ENCODE assay signal across 8 cellular contexts in genomic region chr22:45645526-45646414, GRCh38. TPM values are rescaled to one million over a fixed set of nuclear protein-coding genes. Genes with fewer than 3 reads are reported as not detected.
DNase-seq lines count a peak whose midpoint lies in the region; ATAC-seq and TF ChIP-seq lines count a peak whose summit lies in the region.

No MANE protein-coding gene starts in this region.

- no peaks in the 10 kb centered on the region for H3K36me3 ChIP-seq in HUES64 (ENCODE audit: insufficient read depth, low read length)
- H3K36me3 ChIP-seq in trophoblast cell (ENCODE audit: control insufficient read depth in 1 of 2, insufficient read depth in 2 of 2, low read length in 2 of 2), result no peaks in the 10 kb centered on the region
- no peaks in the 10 kb centered on the region for H3K36me3 ChIP-seq in upper lobe of right lung

- no peak overlapping the region for H3K27ac ChIP-seq in HUES64 (ENCODE audit: low read depth, low read length)
- H3K27ac ChIP-seq in trophoblast cell (ENCODE audit: low read depth, low read length), result no peak overlapping the region
- H3K27ac ChIP-seq in upper lobe of right lung, result no peak overlapping the region

- no peak overlapping the region for H3K4ac ChIP-seq in trophoblast cell (ENCODE audit: low read depth, low read length)

- peaks cover 32% of the 10 kb centered on the region for H3K27me3 Mint-ChIP-seq in activated naive CD4-positive, alpha-beta T cell treated with anti-CD3 and anti-CD28 coated beads for 36 hours (ENCODE audit: low read depth)

- H3K27me3 ChIP-seq in HUES64 (ENCODE audit: insufficient read depth, low read length), result peaks cover 19% of the 10 kb centered on the region
- H3K27me3 ChIP-seq in trophoblast cell (ENCODE audit: insufficient read depth, low read length), result no peaks in the 10 kb centered on the region
- peaks cover 7% of the 10 kb centered on the region for H3K27me3 ChIP-seq in upper lobe of right lung

- H2AK5ac ChIP-seq in trophoblast cell (ENCODE audit: low read length), result peak overlapping the region; percentile 32

- no peaks in the 10 kb centered on the region for H3K4me1 Mint-ChIP-seq in activated naive CD4-positive, alpha-beta T cell treated with anti-CD3 and anti-CD28 coated beads for 36 hours (ENCODE audit: low read depth)

- H3K27ac Mint-ChIP-seq in activated naive CD4-positive, alpha-beta T cell treated with anti-CD3 and anti-CD28 coated beads for 36 hours, result no peak overlapping the region

- H3K4me3 Mint-ChIP-seq in activated naive CD4-positive, alpha-beta T cell treated with anti-CD3 and anti-CD28 coated beads for 36 hours, result no peak overlapping the region

- no peaks in the 10 kb centered on the region for H3K9me3 Mint-ChIP-seq in activated naive CD4-positive, alpha-beta T cell treated with anti-CD3 and anti-CD28 coated beads for 36 hours

- H4K91ac ChIP-seq in trophoblast cell (ENCODE audit: low read depth, low read length), result peak overlapping the region; percentile 67

- peak overlapping the region; percentile 47 for H4K8ac ChIP-seq in trophoblast cell (ENCODE audit: low read depth, low read length)

- peak overlapping the region; percentile 12 for H3K18ac ChIP-seq in trophoblast cell (ENCODE audit: low read length)

- H3K23ac ChIP-seq in trophoblast cell (ENCODE audit: low read length), result no peak overlapping the region

- peak overlapping the region; percentile 81 for H2BK120ac ChIP-seq in trophoblast cell (ENCODE audit: insufficient read depth, low read length, poor library complexity)

- H3K4me3 ChIP-seq in HUES64 (ENCODE audit: low read length), result peak overlapping the region; percentile 50
- no peak overlapping the region for H3K4me3 ChIP-seq in trophoblast cell (ENCODE audit: low read depth, low read length)
- H3K4me3 ChIP-seq in upper lobe of right lung, result no peak overlapping the region

- H2BK5ac ChIP-seq in trophoblast cell (ENCODE audit: low read depth, low read length, poor library complexity), result no peak overlapping the region

- H3K36me3 Mint-ChIP-seq in activated naive CD4-positive, alpha-beta T cell treated with anti-CD3 and anti-CD28 coated beads for 36 hours (ENCODE audit: low read depth), result no peaks in the 10 kb centered on the region

- H2AFZ ChIP-seq in trophoblast cell (ENCODE audit: insufficient read depth, low read length, poor library complexity), result peak overlapping the region; percentile 56

- H3K4me2 ChIP-seq in trophoblast cell (ENCODE audit: low read length), result peak overlapping the region; percentile 54

- H3K79me1 ChIP-seq in trophoblast cell (ENCODE audit: low read length), result peaks cover 7% of the 10 kb centered on the region

- peak overlapping the region; percentile 48 for H3K14ac ChIP-seq in trophoblast cell (ENCODE audit: low read length)

- peak overlapping the region; percentile 74 for H2BK12ac ChIP-seq in trophoblast cell (ENCODE audit: low read length)

- peak overlapping the region; percentile 68 for H3K9ac ChIP-seq in HUES64 (ENCODE audit: low read depth, low read length)
- no peak overlapping the region for H3K9ac ChIP-seq in trophoblast cell (ENCODE audit: low read length)

- intact Hi-C loops in activated naive CD4-positive, alpha-beta T cell treated with anti-CD3 and anti-CD28 coated beads for 36 hours (cut with micrococcal nuclease), result loop anchor here (2.0 to 5.0 kb wide), 2 partner anchors 68 to 219 kb away; no protein-coding TSS in a partner anchor
- intact Hi-C loops in head of caudate nucleus (cut with DNase I) (no loop called here), upper lobe of right lung (cut with DNase I) (loop anchor here (10.0 kb wide), 1 partner anchor 219 kb away; no protein-coding TSS in a partner anchor)

- TF ChIP-seq CTCF in upper lobe of right lung (IDR thresholded peaks at IDR 0.05), result peak; percentile 97

- CTCF ChIA-PET in activated naive CD4-positive, alpha-beta T cell treated with anti-CD3 and anti-CD28 coated beads for 36 hours (lab: Charles Lee), result interaction anchor here (0.8 to 4.7 kb wide), 6 partner anchors 12 to 217 kb away, joined by 3 to 22 read pairs (median 4); no protein-coding TSS in a partner anchor

- H3K4me1 ChIP-seq in HUES64 (ENCODE audit: insufficient read depth, low read length) (no peaks in the 10 kb centered on the region), trophoblast cell (ENCODE audit: control insufficient read depth in 1 of 2, insufficient read depth in 2 of 2, low read length in 2 of 2) (peaks cover 7 to 13% of the 10 kb centered on the region in 2 experiments), upper lobe of right lung (no peaks in the 10 kb centered on the region)

- peaks cover 2% of the 10 kb centered on the region for H3K79me2 ChIP-seq in trophoblast cell (ENCODE audit: control insufficient read depth, insufficient read depth, low read length, poor library complexity)

- H3K9me3 ChIP-seq in HUES64 (ENCODE audit: insufficient read depth, low read depth, low read length) (no peaks in the 10 kb centered on the region), trophoblast cell (ENCODE audit: insufficient read depth, low read depth, low read length) (peaks cover 6% of the 10 kb centered on the region), upper lobe of right lung (no peaks in the 10 kb centered on the region)

- peak overlapping the region; percentile 31 for H4K12ac ChIP-seq in trophoblast cell (ENCODE audit: low read depth, low read length)

- WGBS in HUES64, result 20% methylated on average over 54 of the region's 54 CpGs
- WGBS in trophoblast cell (ENCODE audit: extremely low coverage, insufficient coverage, insufficient read length), result no CpG with 5 or more reads among the region's 54 CpGs

- peak; percentile 97 for ATAC-seq in upper lobe of right lung
- no peak for ATAC-seq in HG02938 (IDR thresholded peaks at IDR 0.05; ENCODE audit: unreplicated experiment)

- DNase-seq in Daoy (ENCODE audit: low read depth), result peak; percentile 78
- peak; percentile 41 for DNase-seq in SKM-1 (lab: John Stamatoyannopoulos, UW; ENCODE audit: unreplicated experiment)
- peak; percentile 79 for DNase-seq in activated naive CD4-positive, alpha-beta T cell treated with anti-CD3 and anti-CD28 coated beads for 36 hours
- DNase-seq in head of caudate nucleus, result peak; percentile 13 to 89 (median 74)
- peak; percentile 53 to 79 for DNase-seq in trophoblast cell
- DNase-seq in upper lobe of right lung, result peak; percentile 89

RNA-seq across cellular contexts. Expression of gene ATXN10, which starts 25.9 kb away (rescaled TPM):
- total RNA-seq in Daoy (2014; rRNA removed; shearing (Covaris generic)), result 116 and 130 TPM in 2 replicates
- 214 TPM for polyA plus RNA-seq in HUES64 (2013, experiment 1 of 2)
- polyA plus RNA-seq in HUES64 (2013, experiment 2 of 2), result 212 TPM
- total RNA-seq in activated naive CD4-positive, alpha-beta T cell treated with anti-CD3 and anti-CD28 coated beads for 36 hours, result 10 to 100 TPM; 79.8 to 83.7 TPM
- polyA plus RNA-seq in trophoblast cell (2013), result 64.4 and 67.4 TPM in 2 replicates
- 125 TPM for total RNA-seq in upper lobe of right lung
